27 cellular contexts compared by ENCODE assay signal in the genomic region with DNA sequence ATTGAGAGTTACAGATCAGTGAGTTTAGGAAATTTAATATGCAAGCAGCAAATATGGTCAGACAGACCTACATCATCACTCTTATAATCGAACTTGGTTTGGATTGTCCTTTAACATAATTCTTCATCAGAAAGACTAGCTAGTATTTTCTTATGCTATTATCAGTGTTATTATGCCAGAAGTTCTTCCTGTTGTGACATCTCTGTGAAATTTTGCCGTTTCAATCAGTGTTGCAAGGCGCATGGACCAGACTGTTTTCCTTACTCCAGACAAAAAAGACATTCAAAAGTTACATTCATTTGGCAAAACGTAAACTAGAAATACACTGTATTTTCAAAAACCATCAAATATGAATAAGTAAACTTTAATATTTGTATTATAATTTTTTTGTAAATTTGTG.
"Had no signal": no experiment of that assay in that cellular context is flagged by ENCODE, and none has a peak within 500 bp of the region (broad histone marks: within the 10 kb centered on the region; RNA-seq: fewer than 3 reads in every experiment).

No MANE protein-coding gene starts in this region.

- H3K27ac ChIP-seq: sigmoid colon, spleen, testis, uterus, VCaP had no signal

- DNase-seq: activated CD4-positive, alpha-beta T cell treated with anti-CD3 and anti-CD28 coated beads, Interleukin-2, amount 10 ng/mL, durations not matched to agents 7 days and 5 days; activated CD8-positive, alpha-beta memory T cell treated with anti-CD3 and anti-CD28 coated beads, Interleukin-2, amount 10 ng/mL, durations not matched to agents 7 days and 5 days; activated CD8-positive, alpha-beta T cell treated with anti-CD3 and anti-CD28 coated beads for 36 hours; activated gamma-delta T cell; activated naive CD4-positive, alpha-beta T cell treated with anti-CD3 and anti-CD28 coated beads, Interleukin-2, amount 50 U/mL, for 16 hours; activated T-cell treated with anti-CD3 and anti-CD28 coated beads for 4 hours; aorta; effector CD4-positive, alpha-beta T cell; glutamatergic neuron; hippocampal formation; left ventricle myocardium superior; midbrain; natural killer cell; retina; sigmoid colon; spleen; stimulated activated CD4-positive, alpha-beta T cell treated with anti-CD3 and anti-CD28 coated beads, Interleukin-4, amount 100 ng/mL, for 1 hour; stimulated activated naive CD4-positive, alpha-beta T cell; testis; trophoblast cell; uterus had no signal

- H3K4me3 Mint-ChIP-seq: activated CD4-positive, alpha-beta T cell treated with anti-CD3 and anti-CD28 coated beads, Interleukin-2, amount 10 ng/mL, durations not matched to agents 7 days and 5 days; activated CD8-positive, alpha-beta memory T cell treated with anti-CD3 and anti-CD28 coated beads, Interleukin-2, amount 10 ng/mL, durations not matched to agents 7 days and 5 days; activated CD8-positive, alpha-beta T cell treated with anti-CD3 and anti-CD28 coated beads for 36 hours; activated T-helper 1 cell treated with anti-CD3 and anti-CD28 coated beads, Interleukin-12 subunit alpha, Interleukin-12 subunit beta, Interleukin-2, Interleukin-4 antibody, amounts not matched to agents 30 ng/mL and 10 ng/mL and 1 ng/mL, durations not matched to agents 14 hours and 24 hours and 36 hours; brain; dendritic cell treated with granulocyte-macrophage colony-stimulating factor and Interleukin-4, amounts not matched to agents 40 ng/mL and 50 ng/mL, for 4 days; natural killer cell had no signal

- H3K4me1 Mint-ChIP-seq: activated CD4-positive, alpha-beta T cell treated with anti-CD3 and anti-CD28 coated beads, Interleukin-2, amount 10 ng/mL, durations not matched to agents 7 days and 5 days; activated CD8-positive, alpha-beta memory T cell treated with anti-CD3 and anti-CD28 coated beads, Interleukin-2, amount 10 ng/mL, durations not matched to agents 7 days and 5 days had no signal

- H3K4me3 ChIP-seq: sigmoid colon, spleen, testis, uterus had no signal

- ATAC-seq: activated CD4-positive, CD25-positive, alpha-beta regulatory T cell treated with anti-CD3 and anti-CD28 coated beads, Interleukin-2, amount 50 U/mL, for 24 hours; activated CD8-positive, alpha-beta memory T cell treated with anti-CD3 and anti-CD28 coated beads, Interleukin-2, amount 10 ng/mL, durations not matched to agents 7 days and 5 days; activated CD8-positive, alpha-beta T cell treated with anti-CD3 and anti-CD28 coated beads for 36 hours; left ventricle myocardium superior; natural killer cell had no signal

- H3K27me3 Mint-ChIP-seq: dendritic cell treated with granulocyte-macrophage colony-stimulating factor and Interleukin-4, amounts not matched to agents 40 ng/mL and 50 ng/mL, for 4 days; progenitor cell of endocrine pancreas had no signal

- H3K36me3 Mint-ChIP-seq: activated CD8-positive, alpha-beta memory T cell treated with anti-CD3 and anti-CD28 coated beads, Interleukin-2, amount 10 ng/mL, durations not matched to agents 7 days and 5 days; brain; natural killer cell had no signal

- H3K27me3 ChIP-seq: sigmoid colon, spleen, testis, uterus had no signal

- H3K9me3 Mint-ChIP-seq: activated CD4-positive, alpha-beta T cell treated with anti-CD3 and anti-CD28 coated beads, Interleukin-2, amount 10 ng/mL, durations not matched to agents 7 days and 5 days; activated CD8-positive, alpha-beta T cell treated with anti-CD3 and anti-CD28 coated beads for 36 hours; activated T-helper 1 cell treated with anti-CD3 and anti-CD28 coated beads, Interleukin-12 subunit alpha, Interleukin-12 subunit beta, Interleukin-2, Interleukin-4 antibody, amounts not matched to agents 30 ng/mL and 10 ng/mL and 1 ng/mL, durations not matched to agents 14 hours and 24 hours and 36 hours; dendritic cell treated with granulocyte-macrophage colony-stimulating factor and Interleukin-4, amounts not matched to agents 40 ng/mL and 50 ng/mL, for 4 days; natural killer cell had no signal
